In genomic region chr10:44427479-44427878, GRCh38 we compare ENCODE assay signal across 22 cellular contexts. TPM values are rescaled to one million over a fixed set of nuclear protein-coding genes. Genes with fewer than 3 reads are reported as not detected.
A peak's percentile ranks its signal among the peaks of the same experiment; 100 is the strongest.
DNase-seq lines count a peak whose midpoint lies in the region; ATAC-seq and TF ChIP-seq lines count a peak whose summit lies in the region.
"Had no signal": no experiment of that assay in that cellular context is flagged by ENCODE, and none has a peak within 500 bp of the region (broad histone marks: within the 10 kb centered on the region; RNA-seq: fewer than 3 reads in every experiment).

No MANE protein-coding gene starts in this region.

- H3K4me3 ChIP-seq in body of pancreas: no peak overlapping the region
- H3K4me3 ChIP-seq: BLaER1 treated with 17β-estradiol and CSF1 and Interleukin-3, amounts not matched to agents 10 nM and 100 nM; GM12878 had no signal

- H3K27ac Mint-ChIP-seq in activated CD4-positive, alpha-beta T cell treated with anti-CD3 and anti-CD28 coated beads, Interleukin-2, amount 10 ng/mL, durations not matched to agents 24 days and 14 days: no peak overlapping the region
- H3K27ac Mint-ChIP-seq in stimulated activated effector memory CD8-positive, alpha-beta T cell treated with anti-CD3 and anti-CD28 coated beads, Interleukin-12 subunit alpha, Interleukin-12 subunit beta, amount 100 ng/mL, for 72 hours: no peak overlapping the region
- H3K27ac Mint-ChIP-seq in natural killer cell: no peak overlapping the region
- H3K27ac Mint-ChIP-seq: CD14-positive monocyte; CD4-positive, alpha-beta T cell had no signal

- H3K27me3 Mint-ChIP-seq in activated CD4-positive, alpha-beta T cell treated with anti-CD3 and anti-CD28 coated beads, Interleukin-2, amount 10 ng/mL, durations not matched to agents 24 days and 14 days: no peaks in the 10 kb centered on the region
- peaks cover 0 to under 1% of the 10 kb centered on the region in 2 donors for H3K27me3 Mint-ChIP-seq in natural killer cell (ENCODE audit: low read depth in 2 of 2)
- H3K27me3 Mint-ChIP-seq: CD4-positive, alpha-beta T cell; CD8-positive, alpha-beta memory T cell had no signal

- H3K36me3 Mint-ChIP-seq in activated CD4-positive, alpha-beta T cell treated with anti-CD3 and anti-CD28 coated beads, Interleukin-2, amount 10 ng/mL, durations not matched to agents 24 days and 14 days (ENCODE audit: low read depth): no peaks in the 10 kb centered on the region
- H3K36me3 Mint-ChIP-seq in stimulated activated effector memory CD8-positive, alpha-beta T cell treated with anti-CD3 and anti-CD28 coated beads, Interleukin-12 subunit alpha, Interleukin-12 subunit beta, amount 100 ng/mL, for 72 hours: no peaks in the 10 kb centered on the region
- no peaks in the 10 kb centered on the region for H3K36me3 Mint-ChIP-seq in natural killer cell
- H3K36me3 Mint-ChIP-seq: CD14-positive monocyte; CD8-positive, alpha-beta memory T cell had no signal

- DNase-seq in activated CD4-positive, alpha-beta T cell treated with anti-CD3 and anti-CD28 coated beads, Interleukin-2, amount 10 ng/mL, durations not matched to agents 24 days and 14 days: peak; percentile 33
- DNase-seq in activated CD4-positive, alpha-beta T cell treated with anti-CD3 and anti-CD28 coated beads, Interleukin-2, amount 50 U/mL, for 4 hours: no peak
- DNase-seq in islet precursor cell: peak; percentile 30
- DNase-seq in stimulated activated effector memory CD8-positive, alpha-beta T cell treated with anti-CD3 and anti-CD28 coated beads, Interleukin-12 subunit alpha, Interleukin-12 subunit beta, amount 100 ng/mL, for 72 hours (ENCODE audit: low spot score in 2 of 2): no peak
- no peak for DNase-seq in body of pancreas
- DNase-seq in natural killer cell: no peak
- no peak for DNase-seq in stimulated activated CD4-positive, alpha-beta T cell treated with anti-CD3 and anti-CD28 coated beads, Interleukin-4, amount 100 ng/mL, for 1 hour
- DNase-seq: AML-193; BE2C; CD4-positive, alpha-beta T cell; CD8-positive, alpha-beta memory T cell; DMS 273 treated with DMSO at 0.1 percent for 48 hours; DMS79; EL; GDM1; GOT3; HCEC 1CT had no signal

- H3K27ac ChIP-seq in body of pancreas: no peak overlapping the region
- H3K27ac ChIP-seq: 22Rv1; BLaER1 treated with 17β-estradiol and CSF1 and Interleukin-3, amounts not matched to agents 10 nM and 100 nM had no signal

- TF ChIP-seq POLR2A in GM18505 (IDR thresholded peaks at IDR 0.05; ENCODE audit: borderline replicate concordance, extremely low read depth, insufficient read depth, insufficient read length): no peak
- no peak for TF ChIP-seq POLR2A in body of pancreas (IDR thresholded peaks at IDR 0.05)

- H3K4me1 ChIP-seq in body of pancreas: no peaks in the 10 kb centered on the region
- H3K4me1 ChIP-seq: BE2C had no signal

- TF ChIP-seq CTCF in body of pancreas (IDR thresholded peaks at IDR 0.05) (no peak), natural killer cell (IDR thresholded peaks at IDR 0.05) (no peak)

- no peaks in the 10 kb centered on the region for H3K27me3 ChIP-seq in body of pancreas
- H3K27me3 ChIP-seq: BE2C; BLaER1 treated with 17β-estradiol and CSF1 and Interleukin-3, amounts not matched to agents 10 nM and 100 nM had no signal

- H3K9me3 Mint-ChIP-seq in activated CD4-positive, alpha-beta T cell treated with anti-CD3 and anti-CD28 coated beads, Interleukin-2, amount 10 ng/mL, durations not matched to agents 24 days and 14 days: no peaks in the 10 kb centered on the region
- H3K9me3 Mint-ChIP-seq in stimulated activated effector memory CD8-positive, alpha-beta T cell treated with anti-CD3 and anti-CD28 coated beads, Interleukin-12 subunit alpha, Interleukin-12 subunit beta, amount 100 ng/mL, for 72 hours: peaks cover 4% of the 10 kb centered on the region
- peaks cover 0 to 5% of the 10 kb centered on the region in 2 donors for H3K9me3 Mint-ChIP-seq in natural killer cell

- H3K4me1 Mint-ChIP-seq in activated CD4-positive, alpha-beta T cell treated with anti-CD3 and anti-CD28 coated beads, Interleukin-2, amount 10 ng/mL, durations not matched to agents 24 days and 14 days: no peaks in the 10 kb centered on the region
- no peaks in the 10 kb centered on the region for H3K4me1 Mint-ChIP-seq in stimulated activated effector memory CD8-positive, alpha-beta T cell treated with anti-CD3 and anti-CD28 coated beads, Interleukin-12 subunit alpha, Interleukin-12 subunit beta, amount 100 ng/mL, for 72 hours
- no peaks in the 10 kb centered on the region for H3K4me1 Mint-ChIP-seq in natural killer cell
- H3K4me1 Mint-ChIP-seq: CD14-positive monocyte; CD8-positive, alpha-beta memory T cell had no signal

- intact Hi-C loops in activated CD4-positive, alpha-beta T cell treated with anti-CD3 and anti-CD28 coated beads, Interleukin-2, amount 10 ng/mL, durations not matched to agents 24 days and 14 days (cut with micrococcal nuclease): no loop called here
- intact Hi-C loops in body of pancreas (cut with DNase I): no loop called here
- intact Hi-C loops in natural killer cell (cut with micrococcal nuclease): no loop called here

- ATAC-seq in stimulated activated effector memory CD8-positive, alpha-beta T cell treated with anti-CD3 and anti-CD28 coated beads, Interleukin-12 subunit alpha, Interleukin-12 subunit beta, amount 100 ng/mL, for 72 hours: peak; percentile 6
- no peak for ATAC-seq in GM18505 (IDR thresholded peaks at IDR 0.05; ENCODE audit: unreplicated experiment)
- ATAC-seq in body of pancreas: no peak
- no peak for ATAC-seq in natural killer cell
- ATAC-seq: GM12878 had no signal

- 93 to 96% methylated on average over 2 of the region's 2 CpGs for WGBS in body of pancreas, 2 donors

- no peak overlapping the region for H3K4me3 Mint-ChIP-seq in activated CD4-positive, alpha-beta T cell treated with anti-CD3 and anti-CD28 coated beads, Interleukin-2, amount 10 ng/mL, durations not matched to agents 24 days and 14 days
- no peak overlapping the region for H3K4me3 Mint-ChIP-seq in stimulated activated effector memory CD8-positive, alpha-beta T cell treated with anti-CD3 and anti-CD28 coated beads, Interleukin-12 subunit alpha, Interleukin-12 subunit beta, amount 100 ng/mL, for 72 hours
- H3K4me3 Mint-ChIP-seq in natural killer cell: no peak overlapping the region
- H3K4me3 Mint-ChIP-seq: CD14-positive monocyte; CD4-positive, alpha-beta T cell; CD8-positive, alpha-beta memory T cell had no signal

- H3K9me3 ChIP-seq in body of pancreas: no peaks in the 10 kb centered on the region
- H3K9me3 ChIP-seq: BE2C had no signal

- H3K36me3 ChIP-seq in body of pancreas (replicated peaks in 1 of 2; ENCODE audit: insufficient read depth in 1 of 2, low read depth in 2 of 2): no peaks in the 10 kb centered on the region
- H3K36me3 ChIP-seq: BE2C; BLaER1 treated with 17β-estradiol and CSF1 and Interleukin-3, amounts not matched to agents 10 nM and 100 nM had no signal

RNA-seq across cellular contexts. Expression of gene CXCL12, which starts 42.6 kb away (rescaled TPM):
- total RNA-seq in activated CD4-positive, alpha-beta T cell treated with anti-CD3 and anti-CD28 coated beads, Interleukin-2, amount 10 ng/mL, durations not matched to agents 24 days and 14 days: not detected in 2 replicates
- total RNA-seq in body of pancreas (100 to 1,000 TPM in 1 of 2 donors, 10 to 100 TPM in 1; 93.7 to 158 TPM), natural killer cell (not detected)
- total RNA-seq: CD4-positive, alpha-beta T cell; CD8-positive, alpha-beta memory T cell had no signal

Comparison
In these comparisons a context has a peak if more than half of its experiments do, and no peak if none do; other contexts are left out.
1. DNase-seq: peak in activated CD4-positive, alpha-beta T cell treated with anti-CD3 and anti-CD28 coated beads, Interleukin-2, amount 10 ng/mL, durations not matched to agents 24 days and 14 days (single experiment) and islet precursor cell (single experiment); none in activated CD4-positive, alpha-beta T cell treated with anti-CD3 and anti-CD28 coated beads, Interleukin-2, amount 50 U/mL, for 4 hours (0 of 2), stimulated activated effector memory CD8-positive, alpha-beta T cell treated with anti-CD3 and anti-CD28 coated beads, Interleukin-12 subunit alpha, Interleukin-12 subunit beta, amount 100 ng/mL, for 72 hours (0 of 2), body of pancreas (0 of 4), natural killer cell (single experiment) and stimulated activated CD4-positive, alpha-beta T cell treated with anti-CD3 and anti-CD28 coated beads, Interleukin-4, amount 100 ng/mL, for 1 hour (single experiment).
2. RNA of gene CXCL12, which starts 42.6 kb away (total RNA-seq): 93.7 to 158 TPM in body of pancreas; not detected in activated CD4-positive, alpha-beta T cell treated with anti-CD3 and anti-CD28 coated beads, Interleukin-2, amount 10 ng/mL, durations not matched to agents 24 days and 14 days and not detected in natural killer cell; every median in the first group is over 10 times any median in the second.